In the genomic region with DNA sequence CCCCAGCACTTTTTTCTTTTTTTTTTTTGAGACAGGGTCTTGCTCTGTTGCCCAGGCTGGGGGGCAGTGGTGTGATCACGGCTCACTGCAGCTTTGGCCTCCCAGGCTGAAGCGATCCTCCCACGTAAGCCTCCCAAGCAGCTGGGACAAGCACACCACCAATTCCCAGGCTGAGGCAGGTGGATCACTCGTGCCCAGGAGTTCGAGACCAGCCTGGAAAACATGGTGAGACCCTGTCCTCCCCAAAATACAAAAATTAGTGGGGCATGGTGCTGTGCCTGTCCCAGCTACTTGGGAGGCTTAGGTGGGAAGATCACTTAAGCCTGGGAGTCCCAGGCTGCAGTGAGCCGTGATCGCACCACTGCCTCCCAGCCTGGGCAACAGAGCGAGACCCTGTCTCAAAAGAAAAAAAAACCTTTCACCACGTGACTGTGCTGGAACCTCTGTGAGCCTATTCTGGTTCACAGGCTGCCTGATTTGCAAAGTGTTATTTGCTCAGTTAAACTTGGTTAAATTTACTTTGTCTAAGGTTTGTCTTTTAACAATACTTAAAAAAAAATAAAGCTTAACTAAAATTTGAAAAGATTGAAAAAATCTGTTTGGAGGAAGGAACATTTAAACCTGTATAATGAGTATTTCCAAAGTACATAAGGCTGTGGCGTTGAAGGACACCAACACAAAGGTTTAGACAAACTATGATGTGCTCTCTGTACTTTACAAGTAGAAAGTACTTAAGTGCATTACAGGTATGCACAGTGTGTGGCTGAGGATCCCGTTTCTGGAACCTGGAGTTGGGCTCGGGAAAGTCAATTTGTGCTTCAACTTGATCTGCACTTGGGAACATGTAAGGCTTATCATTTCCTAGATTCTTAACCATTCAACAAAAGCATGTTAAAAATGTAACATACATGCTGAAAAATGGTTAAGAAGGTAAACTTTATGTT, we compare ENCODE assay signal across 2 cellular contexts.
TF ChIP-seq lines count a peak whose summit lies in the region.

No MANE protein-coding gene starts in this region.

TF ChIP-seq in GM12878, 131 proteins besides CTCF, POLR2A, EP300 and RAD21 (continues in another document):
- TF ChIP-seq BMI1 (IDR thresholded peaks at IDR 0.05; ENCODE audit: borderline replicate concordance), result no peak
- TF ChIP-seq SUZ12 (IDR thresholded peaks at IDR 0.05; ENCODE audit: unreplicated experiment), result no peak
- no peak for TF ChIP-seq BCL11A (IDR thresholded peaks at IDR 0.05; ENCODE audit: low read depth, low read length)
- TF ChIP-seq USF1 (IDR thresholded peaks at IDR 0.05; ENCODE audit: borderline replicate concordance, extremely low read length, insufficient read depth, low read depth, low read length), result peak; percentile 42
- TF ChIP-seq, protein P1, sequence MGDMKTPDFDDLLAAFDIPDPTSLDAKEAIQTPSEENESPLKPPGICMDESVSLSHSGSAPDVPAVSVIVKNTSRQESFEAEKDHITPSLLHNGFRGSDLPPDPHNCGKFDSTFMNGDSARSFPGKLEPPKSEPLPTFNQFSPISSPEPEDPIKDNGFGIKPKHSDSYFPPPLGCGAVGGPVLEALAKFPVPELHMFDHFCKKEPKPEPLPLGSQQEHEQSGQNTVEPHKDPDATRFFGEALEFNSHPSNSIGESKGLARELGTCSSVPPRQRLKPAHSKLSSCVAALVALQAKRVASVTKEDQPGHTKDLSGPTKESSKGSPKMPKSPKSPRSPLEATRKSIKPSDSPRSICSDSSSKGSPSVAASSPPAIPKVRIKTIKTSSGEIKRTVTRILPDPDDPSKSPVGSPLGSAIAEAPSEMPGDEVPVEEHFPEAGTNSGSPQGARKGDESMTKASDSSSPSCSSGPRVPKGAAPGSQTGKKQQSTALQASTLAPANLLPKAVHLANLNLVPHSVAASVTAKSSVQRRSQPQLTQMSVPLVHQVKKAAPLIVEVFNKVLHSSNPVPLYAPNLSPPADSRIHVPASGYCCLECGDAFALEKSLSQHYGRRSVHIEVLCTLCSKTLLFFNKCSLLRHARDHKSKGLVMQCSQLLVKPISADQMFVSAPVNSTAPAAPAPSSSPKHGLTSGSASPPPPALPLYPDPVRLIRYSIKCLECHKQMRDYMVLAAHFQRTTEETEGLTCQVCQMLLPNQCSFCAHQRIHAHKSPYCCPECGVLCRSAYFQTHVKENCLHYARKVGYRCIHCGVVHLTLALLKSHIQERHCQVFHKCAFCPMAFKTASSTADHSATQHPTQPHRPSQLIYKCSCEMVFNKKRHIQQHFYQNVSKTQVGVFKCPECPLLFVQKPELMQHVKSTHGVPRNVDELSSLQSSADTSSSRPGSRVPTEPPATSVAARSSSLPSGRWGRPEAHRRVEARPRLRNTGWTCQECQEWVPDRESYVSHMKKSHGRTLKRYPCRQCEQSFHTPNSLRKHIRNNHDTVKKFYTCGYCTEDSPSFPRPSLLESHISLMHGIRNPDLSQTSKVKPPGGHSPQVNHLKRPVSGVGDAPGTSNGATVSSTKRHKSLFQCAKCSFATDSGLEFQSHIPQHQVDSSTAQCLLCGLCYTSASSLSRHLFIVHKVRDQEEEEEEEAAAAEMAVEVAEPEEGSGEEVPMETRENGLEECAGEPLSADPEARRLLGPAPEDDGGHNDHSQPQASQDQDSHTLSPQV (IDR thresholded peaks at IDR 0.05), result no peak
- TF ChIP-seq, protein P2, sequence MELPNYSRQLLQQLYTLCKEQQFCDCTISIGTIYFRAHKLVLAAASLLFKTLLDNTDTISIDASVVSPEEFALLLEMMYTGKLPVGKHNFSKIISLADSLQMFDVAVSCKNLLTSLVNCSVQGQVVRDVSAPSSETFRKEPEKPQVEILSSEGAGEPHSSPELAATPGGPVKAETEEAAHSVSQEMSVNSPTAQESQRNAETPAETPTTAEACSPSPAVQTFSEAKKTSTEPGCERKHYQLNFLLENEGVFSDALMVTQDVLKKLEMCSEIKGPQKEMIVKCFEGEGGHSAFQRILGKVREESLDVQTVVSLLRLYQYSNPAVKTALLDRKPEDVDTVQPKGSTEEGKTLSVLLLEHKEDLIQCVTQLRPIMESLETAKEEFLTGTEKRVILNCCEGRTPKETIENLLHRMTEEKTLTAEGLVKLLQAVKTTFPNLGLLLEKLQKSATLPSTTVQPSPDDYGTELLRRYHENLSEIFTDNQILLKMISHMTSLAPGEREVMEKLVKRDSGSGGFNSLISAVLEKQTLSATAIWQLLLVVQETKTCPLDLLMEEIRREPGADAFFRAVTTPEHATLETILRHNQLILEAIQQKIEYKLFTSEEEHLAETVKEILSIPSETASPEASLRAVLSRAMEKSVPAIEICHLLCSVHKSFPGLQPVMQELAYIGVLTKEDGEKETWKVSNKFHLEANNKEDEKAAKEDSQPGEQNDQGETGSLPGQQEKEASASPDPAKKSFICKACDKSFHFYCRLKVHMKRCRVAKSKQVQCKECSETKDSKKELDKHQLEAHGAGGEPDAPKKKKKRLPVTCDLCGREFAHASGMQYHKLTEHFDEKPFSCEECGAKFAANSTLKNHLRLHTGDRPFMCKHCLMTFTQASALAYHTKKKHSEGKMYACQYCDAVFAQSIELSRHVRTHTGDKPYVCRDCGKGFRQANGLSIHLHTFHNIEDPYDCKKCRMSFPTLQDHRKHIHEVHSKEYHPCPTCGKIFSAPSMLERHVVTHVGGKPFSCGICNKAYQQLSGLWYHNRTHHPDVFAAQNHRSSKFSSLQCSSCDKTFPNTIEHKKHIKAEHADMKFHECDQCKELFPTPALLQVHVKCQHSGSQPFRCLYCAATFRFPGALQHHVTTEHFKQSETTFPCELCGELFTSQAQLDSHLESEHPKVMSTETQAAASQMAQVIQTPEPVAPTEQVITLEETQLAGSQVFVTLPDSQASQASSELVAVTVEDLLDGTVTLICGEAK (IDR thresholded peaks at IDR 0.05; ENCODE audit: borderline replicate concordance), result no peak
- TF ChIP-seq BACH1 (IDR thresholded peaks at IDR 0.05; ENCODE audit: borderline replicate concordance), result no peak
- TF ChIP-seq CREM (IDR thresholded peaks at IDR 0.05; ENCODE audit: low read depth), result no peak
- no peak for TF ChIP-seq MEF2B (IDR thresholded peaks at IDR 0.05; ENCODE audit: partially characterized antibody, poor library complexity, severe bottlenecking)
- no peak for TF ChIP-seq RB1 (IDR thresholded peaks at IDR 0.05; ENCODE audit: borderline replicate concordance)
- TF ChIP-seq MEF2A (IDR thresholded peaks at IDR 0.05; ENCODE audit: insufficient read depth, low read depth, low read length), result no peak
- TF ChIP-seq EGR1 (IDR thresholded peaks at IDR 0.05; ENCODE audit: borderline replicate concordance in 1 of 2, low read depth in 2 of 2, low read length in 2 of 2), result no peak

TF ChIP-seq in GM23338, 12 proteins besides CTCF, POLR2A, EP300 and RAD21:
- TF ChIP-seq EZH2 (IDR thresholded peaks at IDR 0.05; ENCODE audit: low read depth, unreplicated experiment) (no peak), CREB1 (CRISPR knock-in tag; IDR thresholded peaks at IDR 0.05; ENCODE audit: low read depth) (no peak), ZNF331 (CRISPR knock-in tag; IDR thresholded peaks at IDR 0.05; ENCODE audit: low read depth) (no peak), JUNB (IDR thresholded peaks at IDR 0.05; ENCODE audit: unreplicated experiment) (no peak), POLR2AphosphoS5 (IDR thresholded peaks at IDR 0.05; ENCODE audit: low read depth) (no peak), ZNF114 (CRISPR knock-in tag; IDR thresholded peaks at IDR 0.05) (no peak), ETS1 (IDR thresholded peaks at IDR 0.05) (no peak)
